1 cellular context compared by ENCODE assay signal in genomic region chr1:174769961-174770549, GRCh38.
TF ChIP-seq lines count a peak whose summit lies in the region.

No MANE protein-coding gene starts in this region.

TF ChIP-seq in Ishikawa, 13 proteins besides CTCF, POLR2A, EP300 and RAD21 (continued from another document):
- TF ChIP-seq REST (IDR thresholded peaks at IDR 0.05; ENCODE audit: low read depth), result no peak
- no peak for TF ChIP-seq CEBPB (IDR thresholded peaks at IDR 0.05)
